In the genomic region with DNA sequence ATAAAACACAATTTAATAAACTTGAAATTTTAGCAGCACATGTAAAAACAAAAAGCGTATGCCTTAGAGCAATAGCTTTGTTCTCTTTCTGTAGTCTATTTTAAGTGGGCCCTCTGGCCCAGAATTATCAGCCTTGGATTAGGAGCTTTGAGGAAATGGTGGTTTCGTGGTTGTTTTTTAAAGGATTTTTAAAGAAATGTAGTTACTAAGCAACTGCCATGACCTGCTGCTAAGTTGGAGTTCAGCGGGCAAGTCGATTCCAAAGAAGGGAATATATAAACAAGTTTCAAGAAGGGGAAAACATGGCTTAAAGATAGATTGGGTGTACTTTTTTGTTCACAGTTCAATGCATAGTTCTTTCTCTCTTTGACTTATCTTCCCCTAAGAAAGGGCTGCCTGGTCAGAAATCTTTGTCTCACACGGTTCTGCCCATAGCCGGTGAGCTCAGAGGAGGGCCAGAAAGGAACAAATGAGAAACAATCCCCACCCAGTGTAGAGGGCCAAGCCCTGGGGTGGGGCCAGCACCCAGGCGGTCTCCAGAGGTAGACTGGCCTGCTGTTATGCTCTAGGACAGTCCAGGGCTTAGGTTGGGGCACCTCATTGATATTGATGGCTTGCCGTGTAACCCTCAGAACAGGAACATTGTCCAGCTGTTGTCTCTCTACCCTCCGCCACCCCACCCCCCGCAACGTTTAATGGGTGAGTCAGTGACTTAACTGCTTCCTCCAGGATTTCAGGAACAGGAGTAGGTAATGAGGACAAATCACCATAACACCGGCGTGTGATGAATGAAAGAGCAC, we compare ENCODE assay signal across 9 cellular contexts. TPM values are rescaled to one million over a fixed set of nuclear protein-coding genes. Genes with fewer than 3 reads are reported as not detected.
DNase-seq lines count a peak whose midpoint lies in the region; ATAC-seq and TF ChIP-seq lines count a peak whose summit lies in the region.
"Had no signal": no experiment of that assay in that cellular context is flagged by ENCODE, and none has a peak within 500 bp of the region (broad histone marks: within the 10 kb centered on the region; RNA-seq: fewer than 3 reads in every experiment).

No MANE protein-coding gene starts in this region.

- 18 to 26% methylated on average over 4 to 7 of the region's 13 CpGs for WGBS in gastroesophageal sphincter (ENCODE audit: low coverage in 1 of 2), 2 donors
- 9 to 39% methylated on average over 13 of the region's 13 CpGs for WGBS in sigmoid colon, 2 donors

- H3K4me1 ChIP-seq in gastroesophageal sphincter (peaks cover 5 to 50% (median 15%) of the 10 kb centered on the region in 3 donors), sigmoid colon (peaks cover 0 to 54% (median 31%) of the 10 kb centered on the region in 4 donors)

- peak; percentile 53 for DNase-seq in RWPE1 (ENCODE audit: low spot score)
- DNase-seq in sigmoid colon, result peak; percentile 74
- no peak for DNase-seq in NCI-H1694 (lab: John Stamatoyannopoulos, UW)
- no peak for DNase-seq in SKM-1 treated with dmso at 0.1 percent for 144 hours (lab: John Stamatoyannopoulos, UW; ENCODE audit: unreplicated experiment)
- DNase-seq in NCI-H1048 (lab: John Stamatoyannopoulos, UW), result no peak

- H3K4me3 ChIP-seq in gastroesophageal sphincter (peak overlapping the region in 1 of 2 donors; percentile 10), sigmoid colon (peak overlapping the region in 2 of 4 donors; percentile 5 to 13)

- intact Hi-C loops in sigmoid colon (cut with DNase I), result no loop called here

- peak overlapping the region; percentile 58 for H3K27ac ChIP-seq in RWPE1
- H3K27ac ChIP-seq in gastroesophageal sphincter, result peak overlapping the region; percentile 78 to 84 (median 81)
- H3K27ac ChIP-seq in sigmoid colon, result peak overlapping the region; percentile 67 to 77 (median 72)
- H3K27ac ChIP-seq: HL-60 had no signal

- no peak for TF ChIP-seq POLR2A in gastroesophageal sphincter (IDR thresholded peaks at IDR 0.05)
- TF ChIP-seq POLR2A in sigmoid colon (IDR thresholded peaks at IDR 0.05), result peak in 1 of 2 donors; percentile 22

- H3K36me3 ChIP-seq in gastroesophageal sphincter (no peaks in the 10 kb centered on the region), sigmoid colon (no peaks in the 10 kb centered on the region)

- ATAC-seq in HG02610 (IDR thresholded peaks at IDR 0.05; ENCODE audit: unreplicated experiment), result peak; percentile 60
- ATAC-seq in gastroesophageal sphincter, result peak; percentile 70
- no peak for ATAC-seq in HG02678 (IDR thresholded peaks at IDR 0.05; ENCODE audit: unreplicated experiment)

- no peaks in the 10 kb centered on the region for H3K9me3 ChIP-seq in gastroesophageal sphincter
- no peaks in the 10 kb centered on the region for H3K9me3 ChIP-seq in sigmoid colon

- no peak for TF ChIP-seq EP300 in gastroesophageal sphincter (IDR thresholded peaks at IDR 0.05)
- TF ChIP-seq EP300 in sigmoid colon (IDR thresholded peaks at IDR 0.05), result no peak

- CTCF ChIA-PET in RWPE1 (lab: Yijun Ruan, JAX), result no interaction called here

- H3K27me3 ChIP-seq in gastroesophageal sphincter, result no peaks in the 10 kb centered on the region
- H3K27me3 ChIP-seq in sigmoid colon, result no peaks in the 10 kb centered on the region

- TF ChIP-seq CTCF in RWPE1 (conservative IDR thresholded peaks at IDR 0.05; ENCODE audit: low read depth) (no peak), gastroesophageal sphincter (IDR thresholded peaks at IDR 0.05) (no peak), sigmoid colon (IDR thresholded peaks at IDR 0.05) (no peak)

- POLR2A ChIA-PET in RWPE1 (lab: Yijun Ruan, JAX; ENCODE audit: low non-redundant PET), result no interaction called here

RNA-seq across cellular contexts. Expression of gene DLG3, which starts 32.5 kb away (rescaled TPM):
- 10 to 100 TPM; 22.3 to 46.2 (median 26.8) TPM for total RNA-seq in gastroesophageal sphincter
- 10 to 100 TPM; 12.5 to 24.0 (median 21.6) TPM for total RNA-seq in sigmoid colon
- polyA plus RNA-seq in sigmoid colon, result 10 to 100 TPM; 24.0 to 35.2 (median 32.8) TPM

RNA-seq across cellular contexts. Expression of gene GDPD2, which starts 54.0 kb away (rescaled TPM):
- under 1 TPM in 1 of 4 donors, not detected in 3; 0.35 TPM for total RNA-seq in gastroesophageal sphincter
- not detected for total RNA-seq in sigmoid colon
- 1 to 10 TPM; 2.3 to 8.7 (median 3.0) TPM for polyA plus RNA-seq in sigmoid colon

Comparison
In these comparisons a context has a peak if more than half of its experiments do, and no peak if none do; other contexts are left out.
1. DNase-seq: peak in RWPE1 (single experiment) and sigmoid colon (single experiment); none in NCI-H1694 (single experiment), SKM-1 treated with dmso at 0.1 percent for 144 hours (single experiment) and NCI-H1048 (single experiment).
2. Peak in every context shown above with its lines, with median percentiles within 50 percentile points of each other: H3K27ac ChIP-seq.